ENCODE assay signal across 8 cellular contexts in the genomic region with DNA sequence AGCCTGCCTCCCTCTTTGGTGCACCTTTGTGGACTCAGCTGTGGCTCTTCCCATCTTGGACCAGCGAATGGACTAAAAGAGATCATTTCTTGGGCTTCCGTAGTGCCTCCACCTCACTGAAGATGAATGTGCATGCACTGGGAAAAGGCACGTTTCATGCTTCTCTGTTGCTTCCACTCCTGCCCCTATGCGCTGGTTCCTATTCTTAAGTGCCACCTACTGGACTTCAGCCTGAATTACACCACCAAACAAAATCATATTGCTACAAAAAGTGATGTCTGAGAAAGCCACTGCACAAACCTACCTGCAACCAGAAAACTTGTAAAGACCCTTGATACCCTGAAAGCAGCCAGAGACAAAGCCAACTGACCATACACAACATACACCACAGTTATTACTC.
DNase-seq lines count a peak whose midpoint lies in the region; ATAC-seq and TF ChIP-seq lines count a peak whose summit lies in the region.

No MANE protein-coding gene starts in this region.

- TF ChIP-seq CTCF in AG04449 (IDR thresholded peaks at IDR 0.05; ENCODE audit: insufficient read depth, low read length, missing control alignments), result peak; percentile 25
- TF ChIP-seq CTCF in LNCaP clone FGC (IDR thresholded peaks at IDR 0.05; ENCODE audit: control insufficient read depth, extremely low read depth, insufficient read depth), result peak; percentile 67
- TF ChIP-seq CTCF in WTC11 (IDR thresholded peaks at IDR 0.05), result peak; percentile 46

- CTCF ChIA-PET in AG04449 (lab: Yijun Ruan, JAX) (interaction anchor here (0.9 to 1.3 kb wide), 3 partner anchors 476 to 640 kb away, joined by 3 read pairs; no protein-coding TSS in a partner anchor), WTC11 (lab: Charles Lee) (interaction anchor here (1.0 kb wide), 1 partner anchor 24 kb away, joined by 3 read pairs; no protein-coding TSS in a partner anchor)

- H3K27ac Mint-ChIP-seq in WTC11, result no peak overlapping the region

- H3K4me3 Mint-ChIP-seq in WTC11, result no peak overlapping the region

- H3K4me3 ChIP-seq in AG04449 (ENCODE audit: low read depth, low read length), result no peak overlapping the region
- no peak overlapping the region for H3K4me3 ChIP-seq in LNCaP clone FGC (ENCODE audit: low read depth, low read length)

- ATAC-seq in GM18498 (IDR thresholded peaks at IDR 0.05; ENCODE audit: unreplicated experiment), result peak; percentile 57
- ATAC-seq in WTC11, result peak; percentile 77
- ATAC-seq in GM21423 (IDR thresholded peaks at IDR 0.05; ENCODE audit: unreplicated experiment), result no peak

- H3K9me3 Mint-ChIP-seq in WTC11, result peaks cover 49% of the 10 kb centered on the region

- no peak for DNase-seq in AG04449 (ENCODE audit: low read depth, low spot score)
- DNase-seq in LNCaP clone FGC (ENCODE audit: low read depth), result peak; percentile 6
- no peak for DNase-seq in WTC11 (ENCODE audit: low spot score)
- DNase-seq in medulla oblongata (ENCODE audit: extremely low spot score), result peak; percentile 5
- no peak for DNase-seq in inferior parietal cortex (ENCODE audit: extremely low spot score)
- no peak for DNase-seq in activated CD8-positive, alpha-beta memory T cell treated with anti-CD3 and anti-CD28 coated beads for 24 hours

- peaks cover 15% of the 10 kb centered on the region; the same call in 1 of the 2 replicates for H3K36me3 Mint-ChIP-seq in WTC11

- H3K27me3 Mint-ChIP-seq in WTC11 (ENCODE audit: low read depth), result no peaks in the 10 kb centered on the region

- POLR2A ChIA-PET in AG04449 (lab: Yijun Ruan, JAX) (no interaction called here), WTC11 (lab: Charles Lee) (no interaction called here)

- no peaks in the 10 kb centered on the region for H3K4me1 Mint-ChIP-seq in WTC11

TF ChIP-seq in WTC11, 78 proteins besides CTCF, POLR2A, EP300 and RAD21:
- TF ChIP-seq SMAD3 (CRISPR knock-in tag; IDR thresholded peaks at IDR 0.05; ENCODE audit: borderline replicate concordance), result no peak
- no peak for TF ChIP-seq ZNF121 (CRISPR knock-in tag; IDR thresholded peaks at IDR 0.05)
- TF ChIP-seq, protein P1, sequence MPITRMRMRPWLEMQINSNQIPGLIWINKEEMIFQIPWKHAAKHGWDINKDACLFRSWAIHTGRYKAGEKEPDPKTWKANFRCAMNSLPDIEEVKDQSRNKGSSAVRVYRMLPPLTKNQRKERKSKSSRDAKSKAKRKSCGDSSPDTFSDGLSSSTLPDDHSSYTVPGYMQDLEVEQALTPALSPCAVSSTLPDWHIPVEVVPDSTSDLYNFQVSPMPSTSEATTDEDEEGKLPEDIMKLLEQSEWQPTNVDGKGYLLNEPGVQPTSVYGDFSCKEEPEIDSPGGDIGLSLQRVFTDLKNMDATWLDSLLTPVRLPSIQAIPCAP (CRISPR knock-in tag; IDR thresholded peaks at IDR 0.05), result no peak
- no peak for TF ChIP-seq ELF4 (CRISPR knock-in tag; IDR thresholded peaks at IDR 0.05; ENCODE audit: low read depth)
- TF ChIP-seq FOXP1 (CRISPR knock-in tag; IDR thresholded peaks at IDR 0.05; ENCODE audit: borderline replicate concordance), result no peak
- TF ChIP-seq, protein P2, sequence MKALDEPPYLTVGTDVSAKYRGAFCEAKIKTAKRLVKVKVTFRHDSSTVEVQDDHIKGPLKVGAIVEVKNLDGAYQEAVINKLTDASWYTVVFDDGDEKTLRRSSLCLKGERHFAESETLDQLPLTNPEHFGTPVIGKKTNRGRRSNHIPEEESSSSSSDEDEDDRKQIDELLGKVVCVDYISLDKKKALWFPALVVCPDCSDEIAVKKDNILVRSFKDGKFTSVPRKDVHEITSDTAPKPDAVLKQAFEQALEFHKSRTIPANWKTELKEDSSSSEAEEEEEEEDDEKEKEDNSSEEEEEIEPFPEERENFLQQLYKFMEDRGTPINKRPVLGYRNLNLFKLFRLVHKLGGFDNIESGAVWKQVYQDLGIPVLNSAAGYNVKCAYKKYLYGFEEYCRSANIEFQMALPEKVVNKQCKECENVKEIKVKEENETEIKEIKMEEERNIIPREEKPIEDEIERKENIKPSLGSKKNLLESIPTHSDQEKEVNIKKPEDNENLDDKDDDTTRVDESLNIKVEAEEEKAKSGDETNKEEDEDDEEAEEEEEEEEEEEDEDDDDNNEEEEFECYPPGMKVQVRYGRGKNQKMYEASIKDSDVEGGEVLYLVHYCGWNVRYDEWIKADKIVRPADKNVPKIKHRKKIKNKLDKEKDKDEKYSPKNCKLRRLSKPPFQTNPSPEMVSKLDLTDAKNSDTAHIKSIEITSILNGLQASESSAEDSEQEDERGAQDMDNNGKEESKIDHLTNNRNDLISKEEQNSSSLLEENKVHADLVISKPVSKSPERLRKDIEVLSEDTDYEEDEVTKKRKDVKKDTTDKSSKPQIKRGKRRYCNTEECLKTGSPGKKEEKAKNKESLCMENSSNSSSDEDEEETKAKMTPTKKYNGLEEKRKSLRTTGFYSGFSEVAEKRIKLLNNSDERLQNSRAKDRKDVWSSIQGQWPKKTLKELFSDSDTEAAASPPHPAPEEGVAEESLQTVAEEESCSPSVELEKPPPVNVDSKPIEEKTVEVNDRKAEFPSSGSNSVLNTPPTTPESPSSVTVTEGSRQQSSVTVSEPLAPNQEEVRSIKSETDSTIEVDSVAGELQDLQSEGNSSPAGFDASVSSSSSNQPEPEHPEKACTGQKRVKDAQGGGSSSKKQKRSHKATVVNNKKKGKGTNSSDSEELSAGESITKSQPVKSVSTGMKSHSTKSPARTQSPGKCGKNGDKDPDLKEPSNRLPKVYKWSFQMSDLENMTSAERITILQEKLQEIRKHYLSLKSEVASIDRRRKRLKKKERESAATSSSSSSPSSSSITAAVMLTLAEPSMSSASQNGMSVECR (CRISPR knock-in tag; IDR thresholded peaks at IDR 0.05; ENCODE audit: borderline replicate concordance), result no peak
- TF ChIP-seq TCF7 (CRISPR knock-in tag; IDR thresholded peaks at IDR 0.05; ENCODE audit: low read depth), result no peak
- no peak for TF ChIP-seq HMGA2 (CRISPR knock-in tag; IDR thresholded peaks at IDR 0.05)
- TF ChIP-seq, protein P3, sequence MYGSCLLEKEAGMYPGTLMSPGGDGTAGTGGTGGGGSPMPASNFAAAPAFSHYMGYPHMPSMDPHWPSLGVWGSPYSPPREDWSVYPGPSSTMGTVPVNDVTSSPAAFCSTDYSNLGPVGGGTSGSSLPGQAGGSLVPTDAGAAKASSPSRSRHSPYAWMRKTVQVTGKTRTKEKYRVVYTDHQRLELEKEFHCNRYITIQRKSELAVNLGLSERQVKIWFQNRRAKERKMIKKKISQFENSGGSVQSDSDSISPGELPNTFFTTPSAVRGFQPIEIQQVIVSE (CRISPR knock-in tag; IDR thresholded peaks at IDR 0.05; ENCODE audit: borderline replicate concordance), result no peak
- no peak for TF ChIP-seq PRRX2 (CRISPR knock-in tag; IDR thresholded peaks at IDR 0.05)

Comparison
In these comparisons a context has a peak if more than half of its experiments do, and no peak if none do; other contexts are left out.
1. DNase-seq: peak in LNCaP clone FGC (single experiment) and medulla oblongata (single experiment); none in AG04449 (single experiment), WTC11 (single experiment), inferior parietal cortex (single experiment) and activated CD8-positive, alpha-beta memory T cell treated with anti-CD3 and anti-CD28 coated beads for 24 hours (single experiment).
2. Peak in every context shown above with its lines, with median percentiles within 50 percentile points of each other: CTCF ChIP-seq.